ENCODE assay signal across 24 cellular contexts in genomic region chr1:6265173-6265572, GRCh38. TPM values are rescaled to one million over a fixed set of nuclear protein-coding genes. Genes with fewer than 3 reads are reported as not detected.
DNase-seq lines count a peak whose midpoint lies in the region; FAIRE-seq and TF ChIP-seq lines count a peak whose summit lies in the region.
"Had no signal": no experiment of that assay in that cellular context is flagged by ENCODE, and none has a peak within 500 bp of the region (broad histone marks: within the 10 kb centered on the region; RNA-seq: fewer than 3 reads in every experiment).

No MANE protein-coding gene starts in this region.

- no peak for FAIRE-seq in small intestine (lab: Jason Lieb, UNC)
- FAIRE-seq: GM12878 had no signal

- no peaks in the 10 kb centered on the region for H3K9me3 ChIP-seq in small intestine (ENCODE audit: control insufficient read depth, low read depth)
- no peaks in the 10 kb centered on the region for H3K9me3 ChIP-seq in testis
- no peaks in the 10 kb centered on the region for H3K9me3 ChIP-seq in right atrium auricular region
- H3K9me3 ChIP-seq: HAP-1 had no signal

- H3K27me3 ChIP-seq in small intestine (ENCODE audit: control insufficient read depth in 2 of 2, insufficient read depth in 2 of 2, low read length in 2 of 2): no peaks in the 10 kb centered on the region
- no peaks in the 10 kb centered on the region for H3K27me3 ChIP-seq in testis
- no peaks in the 10 kb centered on the region for H3K27me3 ChIP-seq in right atrium auricular region

- H3K4me1 ChIP-seq in small intestine (ENCODE audit: control insufficient read depth in 2 of 2, insufficient read depth in 1 of 2, low read depth in 1 of 2, low read length in 1 of 2): peaks cover 0 to 4% of the 10 kb centered on the region in 2 donors
- peaks cover 11% of the 10 kb centered on the region for H3K4me1 ChIP-seq in testis
- H3K4me1 ChIP-seq in right atrium auricular region: peaks cover 0 to 35% of the 10 kb centered on the region in 2 donors
- H3K4me1 ChIP-seq: HAP-1 had no signal

- no peak overlapping the region for H3K4me3 Mint-ChIP-seq in glutamatergic neuron (ENCODE audit: unreplicated experiment)
- H3K4me3 Mint-ChIP-seq: CD8-positive, alpha-beta memory T cell had no signal

- TF ChIP-seq CTCF in glutamatergic neuron (IDR thresholded peaks at IDR 0.05; ENCODE audit: partially characterized antibody, unreplicated experiment) (no peak), testis (IDR thresholded peaks at IDR 0.05) (no peak), right atrium auricular region (IDR thresholded peaks at IDR 0.05) (no peak)

- no peak for TF ChIP-seq POLR2A in testis (IDR thresholded peaks at IDR 0.05)

- H3K36me3 Mint-ChIP-seq in glutamatergic neuron (ENCODE audit: unreplicated experiment): no peaks in the 10 kb centered on the region
- H3K36me3 Mint-ChIP-seq: CD8-positive, alpha-beta memory T cell had no signal

- H3K9me3 Mint-ChIP-seq in glutamatergic neuron (ENCODE audit: unreplicated experiment): peaks cover 18% of the 10 kb centered on the region
- H3K9me3 Mint-ChIP-seq: CD8-positive, alpha-beta memory T cell had no signal

- intact Hi-C loops in testis (cut with DNase I; ENCODE audit: low total_unique reads): no loop called here

- WGBS in small intestine, 3 donors: 42 to 75% (median 64%) methylated on average over 14 to 15 of the region's 15 CpGs
- WGBS in testis, 2 donors: 63 to 86% methylated on average over 8 to 15 of the region's 15 CpGs

- DNase-seq in DMS 273 (lab: John Stamatoyannopoulos, UW; ENCODE audit: unreplicated experiment) (peak; percentile 33), DMS 273 treated with DMSO at 0.1 percent for 48 hours (lab: John Stamatoyannopoulos, UW) (no peak), NCI-H510A (lab: John Stamatoyannopoulos, UW) (peak; percentile 98), glutamatergic neuron (no peak), small intestine (peak; percentile 47), testis (no peak), right atrium auricular region (ENCODE audit: low spot score) (no peak), NCI-H2029 treated with DMSO at 0.1 percent for 48 hours (lab: John Stamatoyannopoulos, UW) (no peak)
- DNase-seq: ACHN; CD8-positive, alpha-beta memory T cell; DMS79 treated with DMSO at 0.1 percent for 48 hours; GM23248; NCI-H1105; NCI-H2081; NCI-H748 treated with DMSO at 0.1 percent for 48 hours; PC-9; RPMI8226 had no signal

- H3K27me3 Mint-ChIP-seq in glutamatergic neuron (ENCODE audit: unreplicated experiment): peaks cover 14% of the 10 kb centered on the region

- H3K36me3 ChIP-seq in small intestine (ENCODE audit: control insufficient read depth in 2 of 2, insufficient read depth in 2 of 2, low read length in 2 of 2) (peaks cover 2 to 3% of the 10 kb centered on the region in 2 donors), testis (ENCODE audit: low read depth, missing control alignments) (no peaks in the 10 kb centered on the region), right atrium auricular region (no peaks in the 10 kb centered on the region)
- H3K36me3 ChIP-seq: HAP-1 had no signal

- H3K4me3 ChIP-seq in small intestine (ENCODE audit: low read depth in 1 of 2, low read length in 2 of 2) (no peak overlapping the region), testis (no peak overlapping the region), right atrium auricular region (no peak overlapping the region)
- H3K4me3 ChIP-seq: GM12878, GM23248, HAP-1, PC-9 had no signal

- H3K27ac Mint-ChIP-seq in glutamatergic neuron (ENCODE audit: unreplicated experiment): peak overlapping the region; percentile 39
- H3K27ac Mint-ChIP-seq: CD8-positive, alpha-beta memory T cell had no signal

- peaks cover 48% of the 10 kb centered on the region for H3K4me1 Mint-ChIP-seq in glutamatergic neuron (ENCODE audit: low read depth, unreplicated experiment)

- H3K27ac ChIP-seq in small intestine (ENCODE audit: low read depth in 1 of 2, low read length in 1 of 2) (no peak overlapping the region), testis (no peak overlapping the region), right atrium auricular region (no peak overlapping the region)
- H3K27ac ChIP-seq: 22Rv1, C4-2B, GM23248, KMS-11, PC-9 had no signal

RNA-seq across cellular contexts. Expression of gene GPR153, which starts 4.3 kb away (rescaled TPM):
- 174 TPM for total RNA-seq in glutamatergic neuron (ENCODE audit: unreplicated experiment)
- 10 to 100 TPM in 2 of 3 donors, 1 to 10 TPM in 1; 6.5 to 34.9 (median 22.2) TPM for polyA plus RNA-seq in small intestine
- 1 to 10 TPM; 5.7 to 6.3 TPM for total RNA-seq in testis
- polyA plus RNA-seq in testis (ENCODE audit: insufficient read depth, low read depth, low replicate concordance): 5.8 TPM
- total RNA-seq in right atrium auricular region: 10 to 100 TPM in 1 of 2 donors, 1 to 10 TPM in 1; 7.6 to 17.4 TPM

RNA-seq across cellular contexts. Expression of gene HES3, which starts 21.2 kb away (rescaled TPM):
- total RNA-seq in glutamatergic neuron (ENCODE audit: unreplicated experiment) (0.66 TPM), testis (not detected), right atrium auricular region (not detected)
- polyA plus RNA-seq in small intestine (not detected), testis (ENCODE audit: insufficient read depth, low read depth, low replicate concordance) (not detected)
- total RNA-seq: CD8-positive, alpha-beta memory T cell; GM12878; GM23248; HT1080; NCI-H460; PC-9 had no signal
- polyA plus RNA-seq: CD8-positive, alpha-beta memory T cell; GM12878; GM23248 had no signal

RNA-seq across cellular contexts. Expression of gene ICMT, which starts 29.4 kb away (rescaled TPM):
- total RNA-seq in glutamatergic neuron (ENCODE audit: unreplicated experiment) (55.5 TPM), testis (10 to 100 TPM; 33.0 to 36.5 TPM), right atrium auricular region (10 to 100 TPM; 71.4 to 74.4 TPM)
- polyA plus RNA-seq in small intestine (10 to 100 TPM; 16.5 to 37.0 (median 25.7) TPM), testis (ENCODE audit: insufficient read depth, low read depth, low replicate concordance) (26.7 TPM)

RNA-seq across cellular contexts. Expression of gene RNF207, which starts 59.3 kb away (rescaled TPM):
- total RNA-seq in glutamatergic neuron (ENCODE audit: unreplicated experiment): 5.6 TPM
- polyA plus RNA-seq in small intestine: 10 to 100 TPM in 1 of 3 donors, 1 to 10 TPM in 2; 5.1 to 29.5 (median 5.7) TPM
- 10 to 100 TPM; 13.2 to 20.1 TPM for total RNA-seq in testis
- polyA plus RNA-seq in testis (ENCODE audit: insufficient read depth, low read depth, low replicate concordance): 4.8 TPM
- total RNA-seq in right atrium auricular region: 10 to 100 TPM; 28.9 to 53.0 TPM

Comparison
In these comparisons a context has a peak if more than half of its experiments do, and no peak if none do; other contexts are left out.
1. DNase-seq: peak in DMS 273 (single experiment), NCI-H510A (single experiment) and small intestine (single experiment); none in DMS 273 treated with DMSO at 0.1 percent for 48 hours (single experiment), glutamatergic neuron (single experiment), testis (single experiment), right atrium auricular region (single experiment) and NCI-H2029 treated with DMSO at 0.1 percent for 48 hours (single experiment).